In the genomic region with DNA sequence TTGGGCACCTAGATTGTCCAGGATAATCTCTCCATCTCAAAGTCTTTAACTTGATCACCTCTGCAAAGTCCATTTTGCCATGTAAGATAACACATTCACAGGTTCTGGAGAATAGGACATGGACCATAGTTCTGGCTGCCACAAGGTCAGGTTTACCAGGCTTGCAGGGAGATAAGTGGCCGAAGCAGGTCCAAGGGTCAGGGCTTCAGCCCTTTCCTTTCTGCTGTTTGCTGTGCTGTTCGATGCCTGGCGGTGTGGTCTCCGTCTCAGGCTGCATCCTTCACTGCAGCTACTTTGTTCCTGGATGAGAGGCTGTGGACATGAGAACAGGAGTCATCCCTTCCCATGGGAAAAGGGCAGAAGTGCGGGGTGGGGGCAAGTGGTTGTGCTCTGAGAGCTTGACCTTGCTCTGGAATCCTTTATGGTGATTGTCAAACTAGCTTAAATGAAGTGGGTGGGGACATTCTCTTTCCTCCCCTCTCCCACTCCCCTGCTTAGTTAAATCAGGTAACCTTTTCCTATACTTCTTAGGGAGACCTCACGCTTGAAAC, we compare ENCODE assay signal across 26 cellular contexts.
"Had no signal": no experiment of that assay in that cellular context is flagged by ENCODE, and none has a peak within 500 bp of the region (broad histone marks: within the 10 kb centered on the region; RNA-seq: fewer than 3 reads in every experiment).

No MANE protein-coding gene starts in this region.

- H3K36me3 Mint-ChIP-seq: memory B cell; naive thymus-derived CD4-positive, alpha-beta T cell; T-cell had no signal

- H3K4me3 ChIP-seq: dorsolateral prefrontal cortex, esophagus muscularis mucosa, ovary, psoas muscle, right atrium auricular region, thyroid gland had no signal

- H3K27ac ChIP-seq: brain microvascular endothelial cell, dorsolateral prefrontal cortex, esophagus muscularis mucosa, neutrophil, ovary, psoas muscle, right atrium auricular region, thyroid gland, VCaP had no signal

- H3K27me3 ChIP-seq: brain microvascular endothelial cell, dorsolateral prefrontal cortex, esophagus muscularis mucosa, neutrophil, ovary, right atrium auricular region, thyroid gland had no signal

- H3K27ac Mint-ChIP-seq: activated CD4-positive, alpha-beta memory T cell treated with anti-CD3 and anti-CD28 coated beads, Interleukin-2, amount 10 ng/mL, durations not matched to agents 7 days and 5 days; activated CD4-positive, alpha-beta T cell treated with anti-CD3 and anti-CD28 coated beads, Interleukin-2, amount 10 ng/mL, durations not matched to agents 24 days and 14 days; activated naive CD8-positive, alpha-beta T cell treated with anti-CD3 and anti-CD28 coated beads, Interleukin-2, amount 50 U/mL, for 24 hours; memory B cell; naive thymus-derived CD4-positive, alpha-beta T cell; T-cell; T-helper 2 cell treated with Interferon-gamma antibody and Interleukin-4, amounts not matched to agents 5 μg/mL and 100 μg/mL, for 36 hours had no signal

- H3K9me3 ChIP-seq: esophagus muscularis mucosa, neutrophil, ovary, psoas muscle, right atrium auricular region, thyroid gland had no signal

- H3K9me3 Mint-ChIP-seq: activated CD4-positive, alpha-beta memory T cell treated with anti-CD3 and anti-CD28 coated beads, Interleukin-2, amount 10 ng/mL, durations not matched to agents 7 days and 5 days; activated CD4-positive, alpha-beta T cell treated with anti-CD3 and anti-CD28 coated beads, Interleukin-2, amount 10 ng/mL, durations not matched to agents 24 days and 14 days; activated naive CD8-positive, alpha-beta T cell treated with anti-CD3 and anti-CD28 coated beads, Interleukin-2, amount 50 U/mL, for 24 hours; central memory CD8-positive, alpha-beta T cell; memory B cell; naive thymus-derived CD4-positive, alpha-beta T cell; T-cell; T-helper 2 cell treated with Interferon-gamma antibody and Interleukin-4, amounts not matched to agents 5 μg/mL and 100 μg/mL, for 36 hours had no signal

- H3K4me3 Mint-ChIP-seq: activated CD4-positive, alpha-beta memory T cell treated with anti-CD3 and anti-CD28 coated beads, Interleukin-2, amount 10 ng/mL, durations not matched to agents 7 days and 5 days; activated CD4-positive, alpha-beta T cell treated with anti-CD3 and anti-CD28 coated beads, Interleukin-2, amount 10 ng/mL, durations not matched to agents 24 days and 14 days; activated naive CD8-positive, alpha-beta T cell treated with anti-CD3 and anti-CD28 coated beads, Interleukin-2, amount 50 U/mL, for 24 hours; central memory CD8-positive, alpha-beta T cell; memory B cell; naive thymus-derived CD4-positive, alpha-beta T cell; T-cell; T-helper 2 cell treated with Interferon-gamma antibody and Interleukin-4, amounts not matched to agents 5 μg/mL and 100 μg/mL, for 36 hours had no signal

- H3K4me1 Mint-ChIP-seq: activated CD4-positive, alpha-beta T cell treated with anti-CD3 and anti-CD28 coated beads, Interleukin-2, amount 10 ng/mL, durations not matched to agents 24 days and 14 days; central memory CD8-positive, alpha-beta T cell; T-cell had no signal

- H3K36me3 ChIP-seq: brain microvascular endothelial cell, esophagus muscularis mucosa, neutrophil, ovary, right atrium auricular region, thyroid gland had no signal

- DNase-seq: activated CD4-positive, alpha-beta memory T cell treated with anti-CD3 and anti-CD28 coated beads, Interleukin-2, amount 10 ng/mL, durations not matched to agents 7 days and 5 days; activated CD4-positive, alpha-beta T cell treated with anti-CD3 and anti-CD28 coated beads, Interleukin-2, amount 10 ng/mL, durations not matched to agents 24 days and 14 days; activated gamma-delta T cell; activated naive CD4-positive, alpha-beta T cell treated with anti-CD3 and anti-CD28 coated beads, Interleukin-2, amount 50 U/mL, for 16 hours; activated naive CD8-positive, alpha-beta T cell treated with anti-CD3 and anti-CD28 coated beads, Interleukin-2, amount 50 U/mL, for 24 hours; anterior cingulate cortex; brain microvascular endothelial cell; dorsolateral prefrontal cortex; hypothalamus; naive thymus-derived CD4-positive, alpha-beta T cell; ovary; psoas muscle; stimulated activated CD4-positive, alpha-beta T cell treated with anti-CD3 and anti-CD28 coated beads, Interleukin-4, amount 100 ng/mL, for 4 hours; stimulated activated naive CD8-positive, alpha-beta T cell treated with anti-CD3 and anti-CD28 coated beads, Interleukin-15, Interleukin-2, amounts not matched to agents 100 U/mL and 50 U/mL, for 24 hours; substantia nigra; T-cell; thyroid gland had no signal

- FAIRE-seq: colon, frontal cortex had no signal
